Comparison of ENCODE assay signal across 34 cellular contexts in genomic region chr7:130047801-130048200, GRCh38.
"Had no signal": no experiment of that assay in that cellular context is flagged by ENCODE, and none has a peak within 500 bp of the region (broad histone marks: within the 10 kb centered on the region; RNA-seq: fewer than 3 reads in every experiment).

No MANE protein-coding gene starts in this region.

- H3K27ac ChIP-seq: breast epithelium, PC-9, RWPE1 had no signal

- H3K27me3 ChIP-seq: breast epithelium, MG63 had no signal

- ATAC-seq: activated CD4-positive, alpha-beta T cell treated with anti-CD3 and anti-CD28 coated beads for 36 hours; activated CD4-positive, CD25-positive, alpha-beta regulatory T cell treated with anti-CD3 and anti-CD28 coated beads, Interleukin-2, amount 50 U/mL, for 24 hours; activated CD8-positive, alpha-beta T cell treated with anti-CD3 and anti-CD28 coated beads, Interleukin-2, amount 10 ng/mL, durations not matched to agents 7 days and 5 days; Right ventricle myocardium inferior; WTC11 had no signal

- H2AFZ ChIP-seq: PC-9 had no signal

- H3K27ac Mint-ChIP-seq: activated CD4-positive, alpha-beta T cell treated with anti-CD3 and anti-CD28 coated beads for 36 hours; activated CD4-positive, alpha-beta T cell treated with anti-CD3 and anti-CD28 coated beads, Interleukin-2, amount 10 ng/mL, durations not matched to agents 7 days and 5 days; activated CD8-positive, alpha-beta T cell treated with anti-CD3 and anti-CD28 coated beads, Interleukin-2, amount 10 ng/mL, durations not matched to agents 7 days and 5 days; activated naive CD8-positive, alpha-beta T cell treated with anti-CD3 and anti-CD28 coated beads for 36 hours; activated T-cell treated with anti-CD3 and anti-CD28 coated beads, Interleukin-2, amount 50 U/mL, for 24 hours; WTC11 had no signal

- H3K4me3 Mint-ChIP-seq: activated CD4-positive, alpha-beta T cell treated with anti-CD3 and anti-CD28 coated beads for 36 hours; activated CD4-positive, alpha-beta T cell treated with anti-CD3 and anti-CD28 coated beads, Interleukin-2, amount 10 ng/mL, durations not matched to agents 7 days and 5 days; activated CD8-positive, alpha-beta T cell treated with anti-CD3 and anti-CD28 coated beads, Interleukin-2, amount 10 ng/mL, durations not matched to agents 7 days and 5 days; activated naive CD8-positive, alpha-beta T cell treated with anti-CD3 and anti-CD28 coated beads for 36 hours; activated T-cell treated with anti-CD3 and anti-CD28 coated beads, Interleukin-2, amount 50 U/mL, for 24 hours; WTC11 had no signal

- H3K27me3 Mint-ChIP-seq: activated CD4-positive, alpha-beta T cell treated with anti-CD3 and anti-CD28 coated beads for 36 hours; activated naive CD8-positive, alpha-beta T cell treated with anti-CD3 and anti-CD28 coated beads for 36 hours; activated T-cell treated with anti-CD3 and anti-CD28 coated beads, Interleukin-2, amount 50 U/mL, for 24 hours had no signal

- H3K9me3 Mint-ChIP-seq: activated naive CD8-positive, alpha-beta T cell treated with anti-CD3 and anti-CD28 coated beads for 36 hours; activated T-cell treated with anti-CD3 and anti-CD28 coated beads, Interleukin-2, amount 50 U/mL, for 24 hours; WTC11 had no signal

- H3K4me2 ChIP-seq: PC-9 had no signal

- H3K36me3 ChIP-seq: breast epithelium, MG63 had no signal

- H3K4me1 ChIP-seq: breast epithelium had no signal

- DNase-seq: activated CD4-positive, alpha-beta T cell treated with anti-CD3 and anti-CD28 coated beads for 36 hours; activated CD4-positive, alpha-beta T cell treated with anti-CD3 and anti-CD28 coated beads, Interleukin-2, amount 10 ng/mL, durations not matched to agents 7 days and 5 days; activated CD4-positive, alpha-beta T cell treated with anti-CD3 and anti-CD28 coated beads, Interleukin-2, amount 50 U/mL, for 48 hours; activated CD8-positive, alpha-beta T cell treated with anti-CD3 and anti-CD28 coated beads, Interleukin-2, amount 10 ng/mL, durations not matched to agents 7 days and 5 days; activated naive CD4-positive, alpha-beta T cell treated with anti-CD3 and anti-CD28 coated beads, Interleukin-2, amount 50 U/mL, for 16 hours; activated naive CD8-positive, alpha-beta T cell treated with anti-CD3 and anti-CD28 coated beads for 36 hours; activated T-cell treated with anti-CD3 and anti-CD28 coated beads, Interleukin-2, amount 50 U/mL, for 24 hours; amniotic stem cell; aorta; Kasumi-1; KG1; MG63; NCI-H1048; NCI-H1105 treated with DMSO at 0.1 percent for 48 hours; NCI-H1436; NCI-H1694; NCI-H1930; NCI-H2081 treated with DMSO at 0.1 percent for 48 hours; NCI-H510A; NCI-H526; NCI-H748 treated with DMSO at 0.1 percent for 48 hours; NK-92 treated with Interleukin-12 subunit alpha and Interleukin-12 subunit beta, amount 100 ng/mL, for 24 hours; PC-9; SIG-M5; SW 1271; T-helper 1 cell; T-helper 2 cell; T-helper 9 cell had no signal

- H3K4me3 ChIP-seq: breast epithelium, MG63, PC-9 had no signal

- FAIRE-seq: RCC 7860 had no signal

- H3K9me3 ChIP-seq: breast epithelium, MG63 had no signal
